11 cellular contexts compared by ENCODE assay signal in the genomic region with DNA sequence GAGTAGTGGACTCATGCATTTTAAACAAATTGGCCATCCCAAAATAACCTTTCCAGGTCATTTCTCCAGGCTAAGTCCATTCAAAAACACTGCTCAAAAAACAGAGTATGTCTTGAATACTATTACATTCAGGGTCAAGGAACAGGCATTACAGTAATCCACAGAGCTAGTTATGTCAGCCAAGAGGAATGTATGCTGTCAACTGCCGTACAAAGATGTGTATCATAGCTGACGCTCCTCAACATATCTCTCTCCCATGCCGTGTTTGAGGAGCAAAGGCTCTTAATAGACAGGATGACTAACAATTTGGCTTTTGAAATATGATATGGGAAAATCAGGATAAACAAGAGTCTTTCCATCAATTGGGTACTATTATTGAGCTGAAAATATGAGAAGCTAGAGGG.
DNase-seq lines count a peak whose midpoint lies in the region; ATAC-seq and TF ChIP-seq lines count a peak whose summit lies in the region.
"Had no signal": no experiment of that assay in that cellular context is flagged by ENCODE, and none has a peak within 500 bp of the region (broad histone marks: within the 10 kb centered on the region; RNA-seq: fewer than 3 reads in every experiment).

No MANE protein-coding gene starts in this region.

- H3K36me3 ChIP-seq in PC-3 (ENCODE audit: low read depth, low read length) (no peaks in the 10 kb centered on the region), left ventricle myocardium inferior (no peaks in the 10 kb centered on the region)
- H3K36me3 ChIP-seq: thoracic aorta had no signal

- H3K9ac ChIP-seq in PC-3 (ENCODE audit: low read length): no peak overlapping the region

- no peak overlapping the region for H3K4me3 Mint-ChIP-seq in neural crest cell

- no peaks in the 10 kb centered on the region for H3K79me2 ChIP-seq in PC-3 (ENCODE audit: low read length)

- intact Hi-C loops in PC-3 (cut with micrococcal nuclease) (loop anchor here (2.0 to 10.0 kb wide), 2 partner anchors 36 to 212 kb away; no protein-coding TSS in a partner anchor), left ventricle myocardium inferior (cut with micrococcal nuclease) (no loop called here)

- no peak for TF ChIP-seq CTCF in PC-3 (conservative IDR thresholded peaks at IDR 0.05; ENCODE audit: low read depth, low read length)
- TF ChIP-seq CTCF in epithelial cell of esophagus (IDR thresholded peaks at IDR 0.05; ENCODE audit: insufficient read depth, low read depth, low read length, missing control alignments): no peak
- no peak for TF ChIP-seq CTCF in neural crest cell (conservative IDR thresholded peaks at IDR 0.05)
- no peak for TF ChIP-seq CTCF in left ventricle myocardium inferior (IDR thresholded peaks at IDR 0.05; ENCODE audit: borderline replicate concordance)

- H3K4me1 Mint-ChIP-seq in neural crest cell: peaks cover 17% of the 10 kb centered on the region

- DNase-seq in DMS53 treated with DMSO at 0.1 percent for 48 hours (lab: John Stamatoyannopoulos, UW; ENCODE audit: unreplicated experiment) (peak; percentile 31), PC-3 (peak; percentile 94), epithelial cell of esophagus (ENCODE audit: low read depth) (peak; percentile 97), neural crest cell (ENCODE audit: low read depth, low spot score) (no peak), left ventricle myocardium inferior (no peak), NCI-H2227 treated with DMSO at 0.1 percent for 48 hours (lab: John Stamatoyannopoulos, UW) (no peak), DMS79 (lab: John Stamatoyannopoulos, UW) (no peak)
- DNase-seq: NCI-H1105 had no signal

- POLR2A ChIA-PET in PC-3 (lab: Charles Lee; ENCODE audit: unreplicated experiment): interaction anchor here (0.5 kb wide), 1 partner anchor 342 kb away, joined by 4 read pairs; no protein-coding TSS in a partner anchor

- peak overlapping the region; percentile 54 for H3K4me2 ChIP-seq in PC-3 (ENCODE audit: low read length)

- no TSS peak for BruUV-seq in PC-3 (replicated peaks; lab: Mats Ljungman, UMichigan)

- H3K9me2 ChIP-seq in PC-3 (replicated peaks; ENCODE audit: low read length): no peaks in the 10 kb centered on the region

- no peaks in the 10 kb centered on the region for H3K9me3 Mint-ChIP-seq in neural crest cell

- ATAC-seq in PC-3 (peak; percentile 94), GM18861 (IDR thresholded peaks at IDR 0.05; ENCODE audit: unreplicated experiment) (no peak)

- H3K4me1 ChIP-seq in PC-3 (ENCODE audit: insufficient read depth, low read length) (peaks cover 36% of the 10 kb centered on the region), left ventricle myocardium inferior (peaks cover 6% of the 10 kb centered on the region)
- H3K4me1 ChIP-seq: Caco-2 had no signal

- no peaks in the 10 kb centered on the region for H3K27me3 Mint-ChIP-seq in neural crest cell (ENCODE audit: low read depth)

- H2AFZ ChIP-seq in PC-3 (ENCODE audit: low read length): no peak overlapping the region

- no peaks in the 10 kb centered on the region for H3F3A ChIP-seq in PC-3 (ENCODE audit: low read length, unreplicated experiment)

- H3K27me3 ChIP-seq in PC-3 (ENCODE audit: low read length) (no peaks in the 10 kb centered on the region), left ventricle myocardium inferior (ENCODE audit: low read depth) (no peaks in the 10 kb centered on the region)

- no peaks in the 10 kb centered on the region for H3K9me3 ChIP-seq in PC-3 (ENCODE audit: low read length)
- no peaks in the 10 kb centered on the region for H3K9me3 ChIP-seq in left ventricle myocardium inferior (replicated peaks)
- H3K9me3 ChIP-seq: Caco-2, thoracic aorta had no signal

- peak overlapping the region; percentile 57 for H3K27ac ChIP-seq in PC-3 (ENCODE audit: low read length)
- no peak overlapping the region for H3K27ac ChIP-seq in left ventricle myocardium inferior (replicated peaks)
- H3K27ac ChIP-seq: thoracic aorta had no signal

- CTCF ChIA-PET in PC-3 (lab: Charles Lee): interaction anchor here (1.0 kb wide), 1 partner anchor 212 kb away, joined by 6 read pairs; no protein-coding TSS in a partner anchor

- peak overlapping the region; percentile 30 for H3K27ac Mint-ChIP-seq in neural crest cell (ENCODE audit: unreplicated experiment)

- H4K20me1 ChIP-seq in PC-3 (ENCODE audit: low read length): no peaks in the 10 kb centered on the region

- H3K4me3 ChIP-seq in PC-3 (ENCODE audit: low read length) (no peak overlapping the region), epithelial cell of esophagus (ENCODE audit: low read length) (no peak overlapping the region), left ventricle myocardium inferior (no peak overlapping the region)
- H3K4me3 ChIP-seq: thoracic aorta had no signal

- peaks cover 7% of the 10 kb centered on the region for H3K36me3 Mint-ChIP-seq in neural crest cell (ENCODE audit: low read depth)

Comparison
In these comparisons a context has a peak if more than half of its experiments do, and no peak if none do; other contexts are left out.
1. DNase-seq: peak in DMS53 treated with DMSO at 0.1 percent for 48 hours (single experiment), PC-3 (single experiment) and epithelial cell of esophagus (single experiment); none in neural crest cell (single experiment), left ventricle myocardium inferior (single experiment), NCI-H2227 treated with DMSO at 0.1 percent for 48 hours (single experiment) and DMS79 (single experiment).